In the genomic region with DNA sequence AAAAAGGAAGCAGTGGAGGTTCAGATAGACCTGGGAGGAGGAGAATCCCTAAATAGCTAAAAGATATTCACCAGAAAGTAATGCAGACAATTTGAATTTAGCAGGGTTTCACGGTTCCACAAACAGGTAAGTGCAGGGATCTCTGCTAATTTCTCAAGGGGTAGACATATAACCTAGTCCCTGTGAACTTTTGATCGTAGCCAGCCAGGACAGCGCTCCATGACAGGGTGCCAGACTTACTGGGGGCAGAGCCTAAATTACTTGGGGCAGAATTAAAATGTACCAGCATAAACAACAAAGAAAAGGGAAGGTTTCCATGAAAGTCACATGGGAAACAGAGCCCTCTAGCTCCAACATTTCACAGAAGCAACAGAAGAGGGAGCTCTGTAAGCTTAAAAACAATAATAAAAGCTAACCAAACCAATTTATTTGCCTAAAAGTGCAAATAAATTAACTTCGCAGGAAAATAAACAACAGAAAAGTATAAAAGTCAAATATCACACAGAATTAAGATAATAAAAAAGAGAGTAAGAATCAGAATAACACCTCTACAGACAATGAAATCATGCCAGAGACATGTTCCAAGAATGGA, we compare ENCODE assay signal across 8 cellular contexts.
DNase-seq lines count a peak whose midpoint lies in the region; ATAC-seq and TF ChIP-seq lines count a peak whose summit lies in the region.

No MANE protein-coding gene starts in this region.

- H3K27ac ChIP-seq in AG04450 (ENCODE audit: low read depth, low read length) (no peak overlapping the region), GM23248 (no peak overlapping the region), VCaP (peak overlapping the region; percentile 28; the same call in 1 of the 2 replicates)

- H3F3A ChIP-seq in GM23248 (ENCODE audit: insufficient read depth): no peaks in the 10 kb centered on the region

- no peak for ATAC-seq in HG02642 (IDR thresholded peaks at IDR 0.05; ENCODE audit: poor library complexity, unreplicated experiment)
- ATAC-seq in activated CD4-positive, CD25-positive, alpha-beta regulatory T cell treated with anti-CD3 and anti-CD28 coated beads, Interleukin-2, amount 50 U/mL, for 24 hours: no peak

- H4K20me1 ChIP-seq in GM23248 (ENCODE audit: insufficient read depth): no peaks in the 10 kb centered on the region

- DNase-seq in AG04450 (ENCODE audit: low read depth, low spot score) (no peak), GM23248 (peak; percentile 70), iris pigment epithelial cell (ENCODE audit: low read depth) (peak; percentile 53), NCI-H2227 treated with DMSO at 0.1 percent for 48 hours (lab: John Stamatoyannopoulos, UW) (no peak)
- DNase-seq in central memory CD4-positive, alpha-beta T cell: no peak

- H3K9ac ChIP-seq in GM23248: no peak overlapping the region

- H3K9me3 ChIP-seq in AG04450 (ENCODE audit: control insufficient read depth, insufficient read depth, low read length) (no peaks in the 10 kb centered on the region), GM23248 (ENCODE audit: low read depth) (no peaks in the 10 kb centered on the region)

- H3K27me3 ChIP-seq in AG04450 (ENCODE audit: control insufficient read depth, insufficient read depth, low read length): no peaks in the 10 kb centered on the region
- H3K27me3 ChIP-seq in GM23248 (replicated peaks; ENCODE audit: insufficient read depth): no peaks in the 10 kb centered on the region

- TF ChIP-seq CTCF in AG04450 (IDR thresholded peaks at IDR 0.05; ENCODE audit: low read depth, low read length): peak; percentile 65
- peak; percentile 71 for TF ChIP-seq CTCF in VCaP (conservative IDR thresholded peaks at IDR 0.05)

- WGBS in GM23248 (ENCODE audit: low coverage in 1 of 2, low lambda C conversion rate in 2 of 2, missing lambda C conversion rate in 2 of 2), 2 experiments: 28 to 33% methylated on average over 4 of the region's 4 CpGs

- CTCF ChIA-PET in AG04450 (lab: Charles Lee): interaction anchor here (0.5 to 1.9 kb wide), 23 partner anchors 13 to 912 kb away, joined by 3 to 11 read pairs (median 4); a partner anchor contains a TSS

- H3K4me3 ChIP-seq in AG04450 (ENCODE audit: low read depth, low read length): no peak overlapping the region
- no peak overlapping the region for H3K4me3 ChIP-seq in GM23248

- H3K36me3 ChIP-seq in GM23248 (ENCODE audit: low read depth): no peaks in the 10 kb centered on the region

- H3K4me1 ChIP-seq in GM23248 (ENCODE audit: insufficient read depth): no peaks in the 10 kb centered on the region

- in situ Hi-C loops in GM23248 (cut with MboI): no loop called here

- peak overlapping the region; percentile 4; the same call in 1 of the 2 replicates for H2AFZ ChIP-seq in GM23248

- H3K9me2 ChIP-seq in GM23248 (ENCODE audit: insufficient read depth): no peaks in the 10 kb centered on the region

- H3K79me2 ChIP-seq in GM23248 (ENCODE audit: insufficient read depth): no peaks in the 10 kb centered on the region

- POLR2A ChIA-PET in AG04450 (lab: Yijun Ruan, JAX): interaction anchor here (0.8 kb wide), 1 partner anchor 351 kb away, joined by 3 read pairs; no protein-coding TSS in a partner anchor

- no peak overlapping the region for H3K4me2 ChIP-seq in GM23248 (ENCODE audit: unreplicated experiment)

Comparison
In these comparisons a context has a peak if more than half of its experiments do, and no peak if none do; other contexts are left out.
1. DNase-seq: peak in GM23248 (single experiment) and iris pigment epithelial cell (single experiment); none in AG04450 (single experiment), central memory CD4-positive, alpha-beta T cell (single experiment) and NCI-H2227 treated with DMSO at 0.1 percent for 48 hours (single experiment).